1 cellular context compared by ENCODE assay signal in the genomic region with DNA sequence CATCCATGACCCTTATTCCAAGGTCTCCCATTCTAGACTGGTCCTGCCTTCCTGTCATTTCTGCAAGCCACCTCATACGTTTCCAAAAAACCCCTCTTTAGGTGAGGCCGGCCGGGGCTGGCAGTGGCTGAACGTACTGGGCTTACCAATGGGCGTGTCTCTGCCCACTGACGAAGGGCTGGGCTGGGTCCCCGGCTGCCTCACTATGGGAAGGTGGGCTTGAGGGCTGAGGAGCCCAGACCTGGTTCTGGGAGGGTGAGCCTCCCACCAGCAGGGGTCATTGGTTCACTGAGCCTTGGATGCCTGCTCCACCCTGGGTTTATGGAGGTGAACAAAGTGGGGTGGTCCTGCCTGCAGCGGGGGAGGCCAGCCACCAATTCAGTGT.
TF ChIP-seq lines count a peak whose summit lies in the region.

No MANE protein-coding gene starts in this region.

TF ChIP-seq in HepG2, 621 proteins besides CTCF, POLR2A, EP300 and RAD21 (continued from another document):
- TF ChIP-seq ZNF710 (CRISPR knock-in tag; IDR thresholded peaks at IDR 0.05; ENCODE audit: borderline replicate concordance) (peak; percentile 31; the same call in 1 of the 2 replicates), ERF (CRISPR knock-in tag; IDR thresholded peaks at IDR 0.05) (no peak), RBM39 (IDR thresholded peaks at IDR 0.05; ENCODE audit: low read depth, low read length, poor library complexity, severe bottlenecking) (peak; percentile 24), NFKB2 (CRISPR knock-in tag; IDR thresholded peaks at IDR 0.05; ENCODE audit: borderline replicate concordance) (0 out of 2 replicates have a peak, but pooled peaks have one; percentile 16), GZF1 (CRISPR knock-in tag; IDR thresholded peaks at IDR 0.05) (no peak), NFE2L1 (CRISPR knock-in tag; IDR thresholded peaks at IDR 0.05; ENCODE audit: borderline replicate concordance) (no peak), HOXA3 (CRISPR knock-in tag; IDR thresholded peaks at IDR 0.05) (no peak), ZNF678 (CRISPR knock-in tag; IDR thresholded peaks at IDR 0.05) (no peak), CHCHD3 (CRISPR knock-in tag; IDR thresholded peaks at IDR 0.05) (no peak), ZNF674 (CRISPR knock-in tag; IDR thresholded peaks at IDR 0.05; ENCODE audit: low read depth) (no peak), ARNT (IDR thresholded peaks at IDR 0.05) (no peak), AKAP8 (CRISPR knock-in tag; IDR thresholded peaks at IDR 0.05) (0 out of 2 replicates have a peak, but pooled peaks have one; percentile 1), ZNF784 (CRISPR knock-in tag; IDR thresholded peaks at IDR 0.05; ENCODE audit: borderline replicate concordance) (no peak), ZNF496 (CRISPR knock-in tag; IDR thresholded peaks at IDR 0.05; ENCODE audit: insufficient replicate concordance) (no peak), ZC3H13 (CRISPR knock-in tag; IDR thresholded peaks at IDR 0.05) (0 out of 2 replicates have a peak, but pooled peaks have one; percentile 11), TMF1 (CRISPR knock-in tag; IDR thresholded peaks at IDR 0.05; ENCODE audit: low read depth) (no peak), ZNF850 (CRISPR knock-in tag; conservative IDR thresholded peaks at IDR 0.05) (no peak), STAG1 (CRISPR knock-in tag; IDR thresholded peaks at IDR 0.05) (peak; percentile 68), ARHGAP35 (CRISPR knock-in tag; IDR thresholded peaks at IDR 0.05; ENCODE audit: borderline replicate concordance) (no peak), RFX3 (CRISPR knock-in tag; IDR thresholded peaks at IDR 0.05) (no peak), ZNF773 (CRISPR knock-in tag; IDR thresholded peaks at IDR 0.05; ENCODE audit: borderline replicate concordance) (no peak), TAF1 (CRISPR knock-in tag; IDR thresholded peaks at IDR 0.05) (no peak), ZNF546 (CRISPR knock-in tag; conservative IDR thresholded peaks at IDR 0.05) (no peak), ZNF12 (CRISPR knock-in tag; IDR thresholded peaks at IDR 0.05) (no peak), NFRKB (IDR thresholded peaks at IDR 0.05) (no peak), ZNF781 (CRISPR knock-in tag; IDR thresholded peaks at IDR 0.05; ENCODE audit: borderline replicate concordance, not compliant biosample characterization) (no peak), PRPF4 (IDR thresholded peaks at IDR 0.05; ENCODE audit: low read depth, low read length, poor library complexity, severe bottlenecking) (no peak)
- TF ChIP-seq, protein P1, sequence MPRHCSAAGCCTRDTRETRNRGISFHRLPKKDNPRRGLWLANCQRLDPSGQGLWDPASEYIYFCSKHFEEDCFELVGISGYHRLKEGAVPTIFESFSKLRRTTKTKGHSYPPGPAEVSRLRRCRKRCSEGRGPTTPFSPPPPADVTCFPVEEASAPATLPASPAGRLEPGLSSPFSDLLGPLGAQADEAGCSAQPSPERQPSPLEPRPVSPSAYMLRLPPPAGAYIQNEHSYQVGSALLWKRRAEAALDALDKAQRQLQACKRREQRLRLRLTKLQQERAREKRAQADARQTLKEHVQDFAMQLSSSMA (CRISPR knock-in tag; IDR thresholded peaks at IDR 0.05): 0 out of 2 replicates have a peak, but pooled peaks have one; percentile 27
- TF ChIP-seq, protein P2, sequence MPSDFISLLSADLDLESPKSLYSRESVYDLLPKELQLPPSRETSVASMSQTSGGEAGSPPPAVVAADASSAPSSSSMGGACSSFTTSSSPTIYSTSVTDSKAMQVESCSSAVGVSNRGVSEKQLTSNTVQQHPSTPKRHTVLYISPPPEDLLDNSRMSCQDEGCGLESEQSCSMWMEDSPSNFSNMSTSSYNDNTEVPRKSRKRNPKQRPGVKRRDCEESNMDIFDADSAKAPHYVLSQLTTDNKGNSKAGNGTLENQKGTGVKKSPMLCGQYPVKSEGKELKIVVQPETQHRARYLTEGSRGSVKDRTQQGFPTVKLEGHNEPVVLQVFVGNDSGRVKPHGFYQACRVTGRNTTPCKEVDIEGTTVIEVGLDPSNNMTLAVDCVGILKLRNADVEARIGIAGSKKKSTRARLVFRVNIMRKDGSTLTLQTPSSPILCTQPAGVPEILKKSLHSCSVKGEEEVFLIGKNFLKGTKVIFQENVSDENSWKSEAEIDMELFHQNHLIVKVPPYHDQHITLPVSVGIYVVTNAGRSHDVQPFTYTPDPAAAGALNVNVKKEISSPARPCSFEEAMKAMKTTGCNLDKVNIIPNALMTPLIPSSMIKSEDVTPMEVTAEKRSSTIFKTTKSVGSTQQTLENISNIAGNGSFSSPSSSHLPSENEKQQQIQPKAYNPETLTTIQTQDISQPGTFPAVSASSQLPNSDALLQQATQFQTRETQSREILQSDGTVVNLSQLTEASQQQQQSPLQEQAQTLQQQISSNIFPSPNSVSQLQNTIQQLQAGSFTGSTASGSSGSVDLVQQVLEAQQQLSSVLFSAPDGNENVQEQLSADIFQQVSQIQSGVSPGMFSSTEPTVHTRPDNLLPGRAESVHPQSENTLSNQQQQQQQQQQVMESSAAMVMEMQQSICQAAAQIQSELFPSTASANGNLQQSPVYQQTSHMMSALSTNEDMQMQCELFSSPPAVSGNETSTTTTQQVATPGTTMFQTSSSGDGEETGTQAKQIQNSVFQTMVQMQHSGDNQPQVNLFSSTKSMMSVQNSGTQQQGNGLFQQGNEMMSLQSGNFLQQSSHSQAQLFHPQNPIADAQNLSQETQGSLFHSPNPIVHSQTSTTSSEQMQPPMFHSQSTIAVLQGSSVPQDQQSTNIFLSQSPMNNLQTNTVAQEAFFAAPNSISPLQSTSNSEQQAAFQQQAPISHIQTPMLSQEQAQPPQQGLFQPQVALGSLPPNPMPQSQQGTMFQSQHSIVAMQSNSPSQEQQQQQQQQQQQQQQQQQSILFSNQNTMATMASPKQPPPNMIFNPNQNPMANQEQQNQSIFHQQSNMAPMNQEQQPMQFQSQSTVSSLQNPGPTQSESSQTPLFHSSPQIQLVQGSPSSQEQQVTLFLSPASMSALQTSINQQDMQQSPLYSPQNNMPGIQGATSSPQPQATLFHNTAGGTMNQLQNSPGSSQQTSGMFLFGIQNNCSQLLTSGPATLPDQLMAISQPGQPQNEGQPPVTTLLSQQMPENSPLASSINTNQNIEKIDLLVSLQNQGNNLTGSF (CRISPR knock-in tag; IDR thresholded peaks at IDR 0.05): no peak
- TF ChIP-seq, protein P3, sequence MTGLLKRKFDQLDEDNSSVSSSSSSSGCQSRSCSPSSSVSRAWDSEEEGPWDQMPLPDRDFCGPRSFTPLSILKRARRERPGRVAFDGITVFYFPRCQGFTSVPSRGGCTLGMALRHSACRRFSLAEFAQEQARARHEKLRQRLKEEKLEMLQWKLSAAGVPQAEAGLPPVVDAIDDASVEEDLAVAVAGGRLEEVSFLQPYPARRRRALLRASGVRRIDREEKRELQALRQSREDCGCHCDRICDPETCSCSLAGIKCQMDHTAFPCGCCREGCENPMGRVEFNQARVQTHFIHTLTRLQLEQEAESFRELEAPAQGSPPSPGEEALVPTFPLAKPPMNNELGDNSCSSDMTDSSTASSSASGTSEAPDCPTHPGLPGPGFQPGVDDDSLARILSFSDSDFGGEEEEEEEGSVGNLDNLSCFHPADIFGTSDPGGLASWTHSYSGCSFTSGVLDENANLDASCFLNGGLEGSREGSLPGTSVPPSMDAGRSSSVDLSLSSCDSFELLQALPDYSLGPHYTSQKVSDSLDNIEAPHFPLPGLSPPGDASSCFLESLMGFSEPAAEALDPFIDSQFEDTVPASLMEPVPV (CRISPR knock-in tag; IDR thresholded peaks at IDR 0.05): no peak
- TF ChIP-seq, protein P4, sequence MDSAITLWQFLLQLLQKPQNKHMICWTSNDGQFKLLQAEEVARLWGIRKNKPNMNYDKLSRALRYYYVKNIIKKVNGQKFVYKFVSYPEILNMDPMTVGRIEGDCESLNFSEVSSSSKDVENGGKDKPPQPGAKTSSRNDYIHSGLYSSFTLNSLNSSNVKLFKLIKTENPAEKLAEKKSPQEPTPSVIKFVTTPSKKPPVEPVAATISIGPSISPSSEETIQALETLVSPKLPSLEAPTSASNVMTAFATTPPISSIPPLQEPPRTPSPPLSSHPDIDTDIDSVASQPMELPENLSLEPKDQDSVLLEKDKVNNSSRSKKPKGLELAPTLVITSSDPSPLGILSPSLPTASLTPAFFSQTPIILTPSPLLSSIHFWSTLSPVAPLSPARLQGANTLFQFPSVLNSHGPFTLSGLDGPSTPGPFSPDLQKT (CRISPR knock-in tag; IDR thresholded peaks at IDR 0.05; ENCODE audit: borderline replicate concordance): no peak
